1 cellular context compared by ENCODE assay signal in the genomic region with DNA sequence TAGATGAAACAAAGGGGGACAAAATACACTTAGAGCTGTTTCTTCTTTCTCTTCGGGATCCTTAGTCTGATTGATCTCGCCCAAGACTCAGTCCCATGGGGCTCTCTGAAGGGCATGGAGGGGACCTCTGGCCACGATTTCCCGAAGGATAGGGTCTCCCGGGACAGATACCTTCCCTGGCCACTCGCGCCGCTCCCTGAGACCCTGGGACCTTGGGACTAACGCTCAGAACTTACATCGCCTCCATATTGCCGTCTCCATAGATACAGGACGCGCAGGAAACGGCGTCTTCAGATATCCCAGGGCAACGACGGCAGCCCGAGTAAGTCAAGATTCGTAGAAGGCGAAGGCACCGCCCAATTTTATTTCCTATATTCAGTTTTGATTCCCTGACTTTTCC.
A peak's percentile ranks its signal among the peaks of the same experiment; 100 is the strongest.
TF ChIP-seq lines count a peak whose summit lies in the region.

A gene with protein sequence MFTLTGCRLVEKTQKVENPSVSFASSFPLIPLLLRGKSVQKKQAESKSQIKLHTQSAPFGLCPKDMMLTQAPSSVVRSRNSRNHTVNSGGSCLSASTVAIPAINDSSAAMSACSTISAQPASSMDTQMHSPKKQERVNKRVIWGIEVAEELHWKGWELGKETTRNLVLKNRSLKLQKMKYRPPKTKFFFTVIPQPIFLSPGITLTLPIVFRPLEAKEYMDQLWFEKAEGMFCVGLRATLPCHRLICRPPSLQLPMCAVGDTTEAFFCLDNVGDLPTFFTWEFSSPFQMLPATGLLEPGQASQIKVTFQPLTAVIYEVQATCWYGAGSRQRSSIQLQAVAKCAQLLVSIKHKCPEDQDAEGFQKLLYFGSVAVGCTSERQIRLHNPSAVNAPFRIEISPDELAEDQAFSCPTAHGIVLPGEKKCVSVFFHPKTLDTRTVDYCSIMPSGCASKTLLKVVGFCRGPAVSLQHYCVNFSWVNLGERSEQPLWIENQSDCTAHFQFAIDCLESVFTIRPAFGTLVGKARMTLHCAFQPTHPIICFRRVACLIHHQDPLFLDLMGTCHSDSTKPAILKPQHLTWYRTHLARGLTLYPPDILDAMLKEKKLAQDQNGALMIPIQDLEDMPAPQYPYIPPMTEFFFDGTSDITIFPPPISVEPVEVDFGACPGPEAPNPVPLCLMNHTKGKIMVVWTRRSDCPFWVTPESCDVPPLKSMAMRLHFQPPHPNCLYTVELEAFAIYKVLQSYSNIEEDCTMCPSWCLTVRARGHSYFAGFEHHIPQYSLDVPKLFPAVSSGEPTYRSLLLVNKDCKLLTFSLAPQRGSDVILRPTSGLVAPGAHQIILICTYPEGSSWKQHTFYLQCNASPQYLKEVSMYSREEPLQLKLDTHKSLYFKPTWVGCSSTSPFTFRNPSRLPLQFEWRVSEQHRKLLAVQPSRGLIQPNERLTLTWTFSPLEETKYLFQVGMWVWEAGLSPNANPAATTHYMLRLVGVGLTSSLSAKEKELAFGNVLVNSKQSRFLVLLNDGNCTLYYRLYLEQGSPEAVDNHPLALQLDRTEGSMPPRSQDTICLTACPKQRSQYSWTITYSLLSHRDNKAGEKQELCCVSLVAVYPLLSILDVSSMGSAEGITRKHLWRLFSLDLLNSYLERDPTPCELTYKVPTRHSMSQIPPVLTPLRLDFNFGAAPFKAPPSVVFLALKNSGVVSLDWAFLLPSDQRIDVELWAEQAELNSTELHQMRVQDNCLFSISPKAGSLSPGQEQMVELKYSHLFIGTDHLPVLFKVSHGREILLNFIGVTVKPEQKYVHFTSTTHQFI (N-terminal part only) (minus strand): TSS at position 265 of the 400 bp plus-strand sequence. CDS start 2,468 bp downstream, outside the sequence.

TF ChIP-seq in H1, 55 proteins besides CTCF, POLR2A, EP300 and RAD21:
- TF ChIP-seq SIX5 (IDR thresholded peaks at IDR 0.05; ENCODE audit: low read depth, low read length) (0 out of 2 replicates have a peak, but pooled peaks have one; percentile 17), TBP (IDR thresholded peaks at IDR 0.05; ENCODE audit: low read depth, low read length) (no peak), KDM4A (IDR thresholded peaks at IDR 0.05; ENCODE audit: low read depth, low read length, severe bottlenecking) (peak; percentile 59), YY1 (IDR thresholded peaks at IDR 0.05; ENCODE audit: low read depth, low read length) (peak; percentile 92), SP1 (IDR thresholded peaks at IDR 0.05; ENCODE audit: low read depth, low read length) (0 out of 2 replicates have a peak, but pooled peaks have one; percentile 42), SIN3A (conservative IDR thresholded peaks at IDR 0.05 in 1 of 2, IDR thresholded peaks at IDR 0.05 in 1 of 2; ENCODE audit: low read depth in 1 of 2, low read length in 2 of 2) (peak; percentile 100), HDAC2 (IDR thresholded peaks at IDR 0.05; ENCODE audit: borderline replicate concordance in 1 of 2, low read depth in 2 of 2, low read length in 2 of 2) (peak in 1 of 2 experiments; percentile 87; a peak in 1 of 4 replicates)
- TF ChIP-seq, protein P1, sequence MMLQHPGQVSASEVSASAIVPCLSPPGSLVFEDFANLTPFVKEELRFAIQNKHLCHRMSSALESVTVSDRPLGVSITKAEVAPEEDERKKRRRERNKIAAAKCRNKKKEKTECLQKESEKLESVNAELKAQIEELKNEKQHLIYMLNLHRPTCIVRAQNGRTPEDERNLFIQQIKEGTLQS (IDR thresholded peaks at IDR 0.05; ENCODE audit: insufficient read depth, low read depth, low read length) = no peak
